Comparison of ENCODE assay signal across 9 cellular contexts in the genomic region with DNA sequence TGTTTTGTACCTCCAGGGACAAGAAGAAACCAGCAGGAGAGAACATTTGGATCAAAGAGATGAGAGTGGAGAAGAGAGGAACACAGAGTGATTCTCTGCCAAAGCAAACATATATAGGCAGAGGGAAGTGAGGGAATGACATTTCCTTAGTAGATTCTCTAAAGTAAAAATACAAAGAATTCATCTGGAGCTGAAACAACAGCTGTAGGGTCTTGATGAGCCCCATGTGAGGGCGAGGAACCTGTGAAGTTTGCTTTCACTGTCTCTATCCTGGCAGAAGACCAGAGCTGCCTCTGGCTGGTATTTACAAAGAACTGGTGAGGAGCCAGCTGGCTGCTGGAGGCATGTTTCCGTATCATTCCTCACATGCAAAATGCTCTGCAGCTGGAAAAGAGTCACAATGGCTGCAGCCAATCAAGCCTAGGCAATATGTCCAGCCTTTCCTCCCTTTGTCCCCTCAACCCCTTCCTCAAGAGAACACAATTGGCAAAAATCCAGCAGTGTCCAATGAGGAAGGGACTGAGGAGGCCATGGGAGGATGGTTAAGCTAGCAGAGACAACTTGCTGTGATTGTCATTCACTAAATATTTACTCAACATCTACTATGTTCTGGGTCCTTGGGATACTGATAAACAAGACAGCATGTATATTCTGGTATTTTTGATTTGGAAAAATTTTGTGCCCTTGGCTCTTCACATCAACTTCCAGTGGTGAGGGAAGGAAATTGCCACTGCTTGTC.
A peak's percentile ranks its signal among the peaks of the same experiment; 100 is the strongest.
DNase-seq lines count a peak whose midpoint lies in the region; ATAC-seq, FAIRE-seq and TF ChIP-seq lines count a peak whose summit lies in the region.
"Had no signal": no experiment of that assay in that cellular context is flagged by ENCODE, and none has a peak within 500 bp of the region (broad histone marks: within the 10 kb centered on the region; RNA-seq: fewer than 3 reads in every experiment).

No MANE protein-coding gene starts in this region.

- H2BK12ac ChIP-seq in trophoblast cell (ENCODE audit: low read length): no peak overlapping the region

- H3K79me1 ChIP-seq in trophoblast cell (ENCODE audit: low read length): no peaks in the 10 kb centered on the region

- no peak overlapping the region for H3K4me3 Mint-ChIP-seq in endothelial cell (ENCODE audit: unreplicated experiment)

- ATAC-seq in HG02938 (IDR thresholded peaks at IDR 0.05; ENCODE audit: unreplicated experiment): no peak

- no peaks in the 10 kb centered on the region for H3K36me3 Mint-ChIP-seq in endothelial cell (ENCODE audit: low read depth, unreplicated experiment)

- no peak overlapping the region for H3K14ac ChIP-seq in trophoblast cell (ENCODE audit: low read length)

- H3K36me3 ChIP-seq in trophoblast cell (ENCODE audit: control insufficient read depth in 1 of 2, insufficient read depth in 2 of 2, low read length in 2 of 2): no peaks in the 10 kb centered on the region

- H4K8ac ChIP-seq in trophoblast cell (ENCODE audit: low read depth, low read length): no peak overlapping the region

- no peak overlapping the region for H3K4me2 ChIP-seq in trophoblast cell (ENCODE audit: low read length)

- H3K27me3 Mint-ChIP-seq in endothelial cell (ENCODE audit: unreplicated experiment): no peaks in the 10 kb centered on the region

- no peak overlapping the region for H2AK5ac ChIP-seq in trophoblast cell (ENCODE audit: low read length)

- WGBS in trophoblast cell (ENCODE audit: extremely low coverage, insufficient coverage, insufficient read length): no CpG with 5 or more reads among the region's 2 CpGs

- no peak for FAIRE-seq in urothelium cell line (lab: Jason Lieb, UNC)

- no peak overlapping the region for H4K12ac ChIP-seq in trophoblast cell (ENCODE audit: low read depth, low read length)

- H3K9ac ChIP-seq in trophoblast cell (ENCODE audit: low read length): no peak overlapping the region

- DNase-seq in AG08395 (ENCODE audit: low spot score) (peak; percentile 76), NCI-H226 (peak; percentile 76), endothelial cell (ENCODE audit: low spot score) (peak; percentile 9), myocyte (ENCODE audit: low read depth) (peak; percentile 89), HUDEP-2 (lab: John Stamatoyannopoulos, UW; ENCODE audit: unreplicated experiment in 76 of 76) (no peak), trophoblast cell (no peak), urothelium cell line (ENCODE audit: low spot score) (no peak)
- DNase-seq: activated effector memory CD4-positive, alpha-beta T cell treated with anti-CD3 and anti-CD28 coated beads, Interleukin-2, amount 50 U/mL, for 16 hours had no signal

- H3K9me3 Mint-ChIP-seq in endothelial cell (ENCODE audit: unreplicated experiment): no peaks in the 10 kb centered on the region

- no peak overlapping the region for H2BK120ac ChIP-seq in trophoblast cell (ENCODE audit: insufficient read depth, low read length, poor library complexity)

- TF ChIP-seq CTCF in endothelial cell (IDR thresholded peaks at IDR 0.05; ENCODE audit: unreplicated experiment): no peak

- H3K4me1 ChIP-seq in trophoblast cell (ENCODE audit: control insufficient read depth in 1 of 2, insufficient read depth in 2 of 2, low read length in 2 of 2): no peaks in the 10 kb centered on the region

- no peaks in the 10 kb centered on the region for H3K27me3 ChIP-seq in trophoblast cell (ENCODE audit: insufficient read depth, low read length)

- no peak overlapping the region for H3K23ac ChIP-seq in trophoblast cell (ENCODE audit: low read length)

- H4K91ac ChIP-seq in trophoblast cell (ENCODE audit: low read depth, low read length): no peak overlapping the region

- H3K27ac Mint-ChIP-seq in endothelial cell (ENCODE audit: unreplicated experiment): peak overlapping the region; percentile 75

- H3K27ac ChIP-seq in trophoblast cell (ENCODE audit: low read depth, low read length): no peak overlapping the region

- no peak overlapping the region for H2BK5ac ChIP-seq in trophoblast cell (ENCODE audit: low read depth, low read length, poor library complexity)

- H3K9me3 ChIP-seq in trophoblast cell (ENCODE audit: insufficient read depth, low read depth, low read length): no peaks in the 10 kb centered on the region

- H3K4ac ChIP-seq in trophoblast cell (ENCODE audit: low read depth, low read length): no peak overlapping the region

- no peaks in the 10 kb centered on the region for H3K79me2 ChIP-seq in trophoblast cell (ENCODE audit: control insufficient read depth, insufficient read depth, low read length, poor library complexity)

- no peak overlapping the region for H3K18ac ChIP-seq in trophoblast cell (ENCODE audit: low read length)

- peaks cover 13% of the 10 kb centered on the region for H3K4me1 Mint-ChIP-seq in endothelial cell (ENCODE audit: unreplicated experiment)

- H2AFZ ChIP-seq in trophoblast cell (ENCODE audit: insufficient read depth, low read length, poor library complexity): no peak overlapping the region

- no peak overlapping the region for H3K4me3 ChIP-seq in trophoblast cell (ENCODE audit: low read depth, low read length)

Comparison
In these comparisons a context has a peak if more than half of its experiments do, and no peak if none do; other contexts are left out.
1. DNase-seq: peak in AG08395 (single experiment), NCI-H226 (single experiment), endothelial cell (single experiment) and myocyte (single experiment); none in HUDEP-2 (0 of 76), trophoblast cell (0 of 2) and urothelium cell line (single experiment).